In genomic region chr16:55571191-55571897, GRCh38 we compare ENCODE assay signal across 24 cellular contexts. TPM values are rescaled to one million over a fixed set of nuclear protein-coding genes. Genes with fewer than 3 reads are reported as not detected.
DNase-seq lines count a peak whose midpoint lies in the region; ATAC-seq, FAIRE-seq and TF ChIP-seq lines count a peak whose summit lies in the region.
"Had no signal": no experiment of that assay in that cellular context is flagged by ENCODE, and none has a peak within 500 bp of the region (broad histone marks: within the 10 kb centered on the region; RNA-seq: fewer than 3 reads in every experiment).

No MANE protein-coding gene starts in this region.

- H3K9me1 ChIP-seq in keratinocyte (ENCODE audit: control insufficient read depth, extremely low read depth, insufficient read depth, low read length) = no peaks in the 10 kb centered on the region

- no peaks in the 10 kb centered on the region for H3K9me3 ChIP-seq in keratinocyte (ENCODE audit: control insufficient read depth, low read depth, low read length)

- no peak for ATAC-seq in GM21723 (IDR thresholded peaks at IDR 0.05; ENCODE audit: unreplicated experiment)
- ATAC-seq: GM12878, HCT116 had no signal

- no peak overlapping the region for H3K4me2 ChIP-seq in keratinocyte (ENCODE audit: control insufficient read depth, extremely low read depth, insufficient read depth, low read depth, low read length)

- H3K4me3 ChIP-seq in keratinocyte (ENCODE audit: control insufficient read depth in 2 of 3, extremely low read depth in 1 of 3, insufficient read depth in 2 of 3, low read depth in 1 of 3, low read length in 3 of 3) = no peak overlapping the region
- H3K4me3 ChIP-seq: GM12878, SK-N-MC had no signal

- no peak for FAIRE-seq in keratinocyte (lab: Jason Lieb, UNC)
- no peak for FAIRE-seq in frontal cortex (lab: Jason Lieb, UNC)
- FAIRE-seq: G401.6, GM12878, RCC 7860 had no signal

- no peak overlapping the region for H3K27ac ChIP-seq in keratinocyte (ENCODE audit: control insufficient read depth, insufficient read depth, low read length)
- H3K27ac ChIP-seq: SK-N-MC had no signal

- H3K36me3 ChIP-seq in keratinocyte (ENCODE audit: control insufficient read depth in 2 of 2, extremely low read depth in 1 of 2, insufficient read depth in 2 of 2, low read length in 2 of 2) = peaks cover 3 to 12% of the 10 kb centered on the region in 2 experiments

- H2AFZ ChIP-seq in keratinocyte (ENCODE audit: control insufficient read depth, low read length) = no peak overlapping the region

- H4K20me1 ChIP-seq in keratinocyte (ENCODE audit: control insufficient read depth, extremely low read depth, insufficient read depth, low read length) = no peaks in the 10 kb centered on the region

- H3K4me1 ChIP-seq in keratinocyte (ENCODE audit: control insufficient read depth, extremely low read depth, insufficient read depth, low read length) = peaks cover 25% of the 10 kb centered on the region

- no peak for TF ChIP-seq CTCF in keratinocyte (optimal IDR thresholded peaks at IDR 0.05 in 1 of 3, IDR thresholded peaks at IDR 0.05 in 1 of 3, conservative IDR thresholded peaks at IDR 0.05 in 1 of 3; ENCODE audit: extremely low read depth in 1 of 3, insufficient read depth in 2 of 3, low read length in 3 of 3)

- no peaks in the 10 kb centered on the region for H3K27me3 ChIP-seq in keratinocyte (ENCODE audit: control insufficient read depth, extremely low read depth, insufficient read depth, low read length)

- dilution Hi-C loops in keratinocyte (cut with MboI; ENCODE audit: extremely low pct_ligation_motif_present, low sequenced_read_pairs) = no loop called here

- peaks cover 13% of the 10 kb centered on the region for H3K79me2 ChIP-seq in keratinocyte (ENCODE audit: control insufficient read depth, insufficient read depth, low read length)

- peak in 2 of 3 experiments; percentile 8 to 12 for DNase-seq in NCI-H1417 (lab: John Stamatoyannopoulos, UW)
- no peak for DNase-seq in NCI-H1417 treated with DMSO at 0.1 percent for 48 hours (lab: John Stamatoyannopoulos, UW)
- peak; percentile 9 for DNase-seq in DMS153 treated with DMSO at 0.1 percent for 48 hours (lab: John Stamatoyannopoulos, UW; ENCODE audit: unreplicated experiment)
- DNase-seq in NCI-H2029 treated with DMSO at 0.1 percent for 48 hours (lab: John Stamatoyannopoulos, UW) = peak; percentile 9
- DNase-seq in keratinocyte (ENCODE audit: low read depth, low spot score) = no peak
- no peak for DNase-seq in frontal cortex (ENCODE audit: low spot score in 2 of 2)
- DNase-seq: Calu3, GOT3, Kasumi-1, NCI-H1694 treated with DMSO at 0.1 percent for 48 hours, NCI-H2107, NCI-H2227 treated with DMSO at 0.1 percent for 48 hours, NCI-H774, SIG-M5 had no signal

- H3K9ac ChIP-seq in keratinocyte (ENCODE audit: control insufficient read depth, extremely low read depth, insufficient read depth, low read length) = peak overlapping the region; percentile 23

RNA-seq across cellular contexts. Expression of gene CAPNS2, which starts 4.9 kb away (rescaled TPM):
- polyA plus RNA-seq in keratinocyte = 39.4 to 82.8 TPM (median 70.5 TPM) in 3 replicates
- polyA plus RNA-seq in keratinocyte (2011; ENCODE audit: low read depth) = 194 TPM
- 61.1 and 89.4 TPM in 2 replicates for polyA plus RNA-seq in keratinocyte (2011; cell fraction: cytosol; rRNA removed)
- 91.4 and 118 TPM in 2 replicates for polyA plus RNA-seq in keratinocyte (2011; cell fraction: nucleus; rRNA removed)
- polyA plus RNA-seq in keratinocyte (2012; ENCODE audit: low replicate concordance) = 30.0 and 146 TPM in 2 replicates
- polyA minus RNA-seq in keratinocyte = 0.95 to 36.4 TPM (median 32.8 TPM) in 3 replicates
- polyA minus RNA-seq in keratinocyte (2011; cell fraction: cytosol; rRNA and poly(A)+ RNA removed) = 17.6 TPM
- polyA minus RNA-seq in keratinocyte (2011; cell fraction: nucleus; rRNA and poly(A)+ RNA removed) = 15.3 and 31.8 TPM in 2 replicates
- not detected for total RNA-seq in frontal cortex
- total RNA-seq: A172; Calu3; GM12878; NCI-H460; T-helper 1 cell treated with Interleukin-12 subunit alpha and Interleukin-12 subunit beta and Interleukin-4 antibody, amounts not matched to agents 30 ng/mL and 1 ng/mL, for 36 hours had no signal
- polyA plus RNA-seq: BJ, GM12878 had no signal

Comparison
In these comparisons a context has a peak if more than half of its experiments do, and no peak if none do; other contexts are left out.
1. DNase-seq: peak in NCI-H1417 (2 of 3), DMS153 treated with DMSO at 0.1 percent for 48 hours (single experiment) and NCI-H2029 treated with DMSO at 0.1 percent for 48 hours (single experiment); none in NCI-H1417 treated with DMSO at 0.1 percent for 48 hours (single experiment), keratinocyte (single experiment) and frontal cortex (0 of 2).